ENCODE assay signal across 30 cellular contexts in genomic region chr1:63678200-63678599, GRCh38.
"Had no signal": no experiment of that assay in that cellular context is flagged by ENCODE, and none has a peak within 500 bp of the region (broad histone marks: within the 10 kb centered on the region; RNA-seq: fewer than 3 reads in every experiment).

No MANE protein-coding gene starts in this region.

- H3K27ac Mint-ChIP-seq: naive B cell; naive thymus-derived CD8-positive, alpha-beta T cell; natural killer cell treated with Interleukin-12 subunit alpha and Interleukin-12 subunit beta and Interleukin-15 and Interleukin-18, amount 100 ng/mL, for 72 hours; stimulated activated memory B cell treated with anti-CD40 and anti-IgM and Interleukin-4, amounts not matched to agents 10 μg/mL and 1 μg/mL and 100 μg/mL, for 72 hours; stimulated activated naive CD8-positive, alpha-beta T cell treated with anti-CD3 and anti-CD28 coated beads, Interleukin-15, amount 100 ng/mL, for 72 hours; type B pancreatic cell had no signal

- FAIRE-seq: pancreas had no signal

- H3K4me1 ChIP-seq: prostate gland, spleen, upper lobe of right lung, uterus had no signal

- H3K36me3 ChIP-seq: neutrophil, pancreas, prostate gland, right atrium auricular region, spleen, suprapubic skin, tibial artery, transverse colon, upper lobe of right lung, uterus had no signal

- H3K36me3 Mint-ChIP-seq: naive B cell; natural killer cell treated with Interleukin-12 subunit alpha and Interleukin-12 subunit beta and Interleukin-15 and Interleukin-18, amount 100 ng/mL, for 72 hours; type B pancreatic cell had no signal

- H3K4me3 Mint-ChIP-seq: naive B cell; natural killer cell treated with Interleukin-12 subunit alpha and Interleukin-12 subunit beta and Interleukin-15 and Interleukin-18, amount 100 ng/mL, for 72 hours; stimulated activated memory B cell treated with anti-CD40 and anti-IgM and Interleukin-4, amounts not matched to agents 10 μg/mL and 1 μg/mL and 100 μg/mL, for 72 hours; stimulated activated naive CD8-positive, alpha-beta T cell treated with anti-CD3 and anti-CD28 coated beads, Interleukin-15, amount 100 ng/mL, for 72 hours; type B pancreatic cell had no signal

- H3K9me3 Mint-ChIP-seq: natural killer cell treated with Interleukin-12 subunit alpha and Interleukin-12 subunit beta and Interleukin-15 and Interleukin-18, amount 100 ng/mL, for 72 hours; stimulated activated memory B cell treated with anti-CD40 and anti-IgM and Interleukin-4, amounts not matched to agents 10 μg/mL and 1 μg/mL and 100 μg/mL, for 72 hours; type B pancreatic cell had no signal

- H3K9me3 ChIP-seq: neutrophil, pancreas, prostate gland, right atrium auricular region, suprapubic skin, testis, tibial artery, transverse colon, upper lobe of right lung, uterus had no signal

- ATAC-seq: naive thymus-derived CD8-positive, alpha-beta T cell; natural killer cell treated with Interleukin-12 subunit alpha and Interleukin-12 subunit beta and Interleukin-15 and Interleukin-18, amount 100 ng/mL, for 72 hours; pancreas; sciatic nerve; stimulated activated memory B cell treated with anti-CD40 and anti-IgM and Interleukin-4, amounts not matched to agents 10 μg/mL and 1 μg/mL and 100 μg/mL, for 72 hours; stimulated activated naive CD8-positive, alpha-beta T cell treated with anti-CD3 and anti-CD28 coated beads, Interleukin-15, amount 100 ng/mL, for 72 hours; stimulated activated naive CD8-positive, alpha-beta T cell treated with anti-CD3 and anti-CD28 coated beads, Interleukin-15, Interleukin-2, amounts not matched to agents 100 U/mL and 50 U/mL, for 24 hours; upper lobe of right lung had no signal

- H3K27me3 Mint-ChIP-seq: natural killer cell treated with Interleukin-12 subunit alpha and Interleukin-12 subunit beta and Interleukin-15 and Interleukin-18, amount 100 ng/mL, for 72 hours; stimulated activated memory B cell treated with anti-CD40 and anti-IgM and Interleukin-4, amounts not matched to agents 10 μg/mL and 1 μg/mL and 100 μg/mL, for 72 hours; stimulated activated naive CD8-positive, alpha-beta T cell treated with anti-CD3 and anti-CD28 coated beads, Interleukin-15, amount 100 ng/mL, for 72 hours had no signal

- H3K27ac ChIP-seq: neutrophil, pancreas, prostate gland, right atrium auricular region, skin epidermis, spleen, suprapubic skin, testis, tibial artery, transverse colon, upper lobe of right lung, uterus had no signal

- H3K4me3 ChIP-seq: pancreas, prostate gland, right atrium auricular region, skin epidermis, smooth muscle cell, spleen, suprapubic skin, testis, tibial artery, transverse colon, upper lobe of right lung, uterus had no signal

- H3K27me3 ChIP-seq: neutrophil, pancreas, right atrium auricular region, spleen, suprapubic skin, testis, tibial artery, transverse colon, upper lobe of right lung, uterus had no signal

- H3K4me2 ChIP-seq: smooth muscle cell had no signal

- H3K4me1 Mint-ChIP-seq: naive B cell; naive thymus-derived CD8-positive, alpha-beta T cell; stimulated activated memory B cell treated with anti-CD40 and anti-IgM and Interleukin-4, amounts not matched to agents 10 μg/mL and 1 μg/mL and 100 μg/mL, for 72 hours; stimulated activated naive CD8-positive, alpha-beta T cell treated with anti-CD3 and anti-CD28 coated beads, Interleukin-15, amount 100 ng/mL, for 72 hours had no signal

- DNase-seq: naive B cell; naive thymus-derived CD8-positive, alpha-beta T cell; nucleus accumbens; pancreas; retina; spleen; stimulated activated CD4-positive, alpha-beta T cell treated with anti-CD3 and anti-CD28 coated beads, Interleukin-12 subunit alpha, Interleukin-12 subunit beta, amount 100 ng/mL, for 4 hours; stimulated activated CD4-positive, alpha-beta T cell treated with anti-CD3 and anti-CD28 coated beads, Interleukin-1b, Interleukin-23, amount 100 ng/mL, for 48 hours; stimulated activated CD4-positive, alpha-beta T cell treated with anti-CD3 and anti-CD28 coated beads, Interleukin-4, amount 100 ng/mL, for 1 hour; stimulated activated CD4-positive, alpha-beta T cell treated with anti-CD3 and anti-CD28 coated beads, Interleukin-4, amount 100 ng/mL, for 4 hours; stimulated activated CD8-positive, alpha-beta memory T cell treated with anti-CD3 and anti-CD28 coated beads, Interleukin-4, amount 100 ng/mL, for 48 hours; stimulated activated naive CD4-positive, alpha-beta T cell; stimulated activated naive CD8-positive, alpha-beta T cell treated with anti-CD3 and anti-CD28 coated beads, Interleukin-15, amount 100 ng/mL, for 72 hours; stimulated activated naive CD8-positive, alpha-beta T cell treated with anti-CD3 and anti-CD28 coated beads, Interleukin-15, Interleukin-2, amounts not matched to agents 100 U/mL and 50 U/mL, for 24 hours; substantia nigra; testis; tibial artery; transverse colon; upper lobe of right lung; uterus had no signal
